ENCODE assay signal across 9 cellular contexts in genomic region chr9:110125763-110126351, GRCh38.
DNase-seq lines count a peak whose midpoint lies in the region; ATAC-seq lines count a peak whose summit lies in the region.
"Had no signal": no experiment of that assay in that cellular context is flagged by ENCODE, and none has a peak within 500 bp of the region (broad histone marks: within the 10 kb centered on the region; RNA-seq: fewer than 3 reads in every experiment).

No MANE protein-coding gene starts in this region.

- no peaks in the 10 kb centered on the region for H3K9me3 Mint-ChIP-seq in naive thymus-derived CD8-positive, alpha-beta T cell

- peak overlapping the region; percentile 20 to 82 (median 73) for H3K27ac Mint-ChIP-seq in naive thymus-derived CD8-positive, alpha-beta T cell

- peaks cover 14 to 66% (median 19%) of the 10 kb centered on the region in 4 donors for H3K4me1 Mint-ChIP-seq in naive thymus-derived CD8-positive, alpha-beta T cell

- H3K36me3 Mint-ChIP-seq in naive thymus-derived CD8-positive, alpha-beta T cell = no peaks in the 10 kb centered on the region

- ATAC-seq in naive thymus-derived CD8-positive, alpha-beta T cell = no peak

- H3K27me3 Mint-ChIP-seq in naive thymus-derived CD8-positive, alpha-beta T cell = no peaks in the 10 kb centered on the region

- peak overlapping the region in 8 of 10 donors; percentile 11 to 68 (median 62) for H3K4me3 Mint-ChIP-seq in naive thymus-derived CD8-positive, alpha-beta T cell

- H3K27ac ChIP-seq in cingulate gyrus (ENCODE audit: low read depth, low read length) = peak overlapping the region; percentile 67

- peak; percentile 15 for DNase-seq in stimulated activated CD4-positive, alpha-beta T cell treated with anti-CD3 and anti-CD28 coated beads, Interleukin-1b, Interleukin-23, amount 100 ng/mL, for 48 hours
- DNase-seq in stimulated activated CD4-positive, alpha-beta T cell treated with anti-CD3 and anti-CD28 coated beads, Interleukin-4, amount 100 ng/mL, for 1 hour = no peak
- no peak for DNase-seq in naive thymus-derived CD8-positive, alpha-beta T cell
- DNase-seq in OCI-M2 (lab: John Stamatoyannopoulos, UW; ENCODE audit: unreplicated experiment) = no peak
- DNase-seq in NCI-H146 treated with DMSO at 0.1 percent for 48 hours (lab: John Stamatoyannopoulos, UW; ENCODE audit: unreplicated experiment) = no peak
- DNase-seq in activated CD4-positive, CD25-positive, alpha-beta regulatory T cell (lab: John Stamatoyannopoulos, UW) = no peak
- no peak for DNase-seq in putamen (ENCODE audit: low spot score)
- DNase-seq: DMS53 had no signal

- POLR2A ChIA-PET in naive thymus-derived CD8-positive, alpha-beta T cell (lab: Charles Lee) = interaction anchor here (1.4 kb wide), 1 partner anchor 16 kb away, joined by 3 read pairs; no protein-coding TSS in a partner anchor
